In genomic region chr3:65676592-65676991, GRCh38 we compare ENCODE assay signal across 28 cellular contexts.
"Had no signal": no experiment of that assay in that cellular context is flagged by ENCODE, and none has a peak within 500 bp of the region (broad histone marks: within the 10 kb centered on the region; RNA-seq: fewer than 3 reads in every experiment).

No MANE protein-coding gene starts in this region.

- H3K27me3 ChIP-seq: colonic mucosa, dorsolateral prefrontal cortex, heart left ventricle, uterus had no signal

- H3K9me3 ChIP-seq: colonic mucosa, heart left ventricle, lower lobe of right lung, uterus had no signal

- H3K4me1 ChIP-seq: colonic mucosa, lower lobe of right lung, uterus had no signal

- H3K36me3 ChIP-seq: colonic mucosa, heart left ventricle, lower lobe of right lung, uterus had no signal

- ATAC-seq: activated CD4-positive, CD25-positive, alpha-beta regulatory T cell treated with anti-CD3 and anti-CD28 coated beads, Interleukin-2, amount 50 U/mL, for 24 hours; heart left ventricle; left lobe of liver; lower lobe of right lung; naive thymus-derived CD8-positive, alpha-beta T cell; sciatic nerve; stimulated activated effector memory CD8-positive, alpha-beta T cell treated with anti-CD3 and anti-CD28 coated beads, Interleukin-12 subunit alpha, Interleukin-12 subunit beta, amount 100 ng/mL, for 72 hours; stimulated activated naive CD8-positive, alpha-beta T cell treated with anti-CD3 and anti-CD28 coated beads, Interleukin-15, amount 100 ng/mL, for 72 hours had no signal

- DNase-seq: activated CD4-positive, alpha-beta T cell treated with anti-CD3 and anti-CD28 coated beads for 48 hours; activated CD4-positive, alpha-beta T cell treated with anti-CD3 and anti-CD28 coated beads, Interleukin-2, amount 50 U/mL, for 48 hours; activated CD8-positive, alpha-beta memory T cell treated with anti-CD3 and anti-CD28 coated beads for 24 hours; activated effector memory CD4-positive, alpha-beta T cell treated with Interleukin-2 at 50 U/mL for 16 hours; activated naive CD4-positive, alpha-beta T cell treated with Interleukin-2 at 50 U/mL for 16 hours; anterior cingulate cortex; colonic mucosa; dorsolateral prefrontal cortex; effector memory CD4-positive, alpha-beta T cell; heart left ventricle; hypothalamus; immature natural killer cell; lower lobe of right lung; mesenchymal stem cell; naive thymus-derived CD8-positive, alpha-beta T cell; posterior cingulate gyrus; stimulated activated CD4-positive, alpha-beta T cell treated with anti-CD3 and anti-CD28 coated beads, Interleukin-4, amount 100 ng/mL, for 24 hours; stimulated activated naive CD8-positive, alpha-beta T cell treated with anti-CD3 and anti-CD28 coated beads, Interleukin-15, amount 100 ng/mL, for 72 hours; substantia nigra; T-helper 9 cell; uterus had no signal

- FAIRE-seq: TTC549 had no signal

- H3K4me3 ChIP-seq: colonic mucosa, dorsolateral prefrontal cortex, heart left ventricle, lower lobe of right lung, skin epidermis, uterus had no signal

- H3K27ac ChIP-seq: colonic mucosa, dorsolateral prefrontal cortex, heart left ventricle, lower lobe of right lung, skin epidermis, uterus, VCaP had no signal
